8 cellular contexts compared by ENCODE assay signal in genomic region chr10:18140149-18140956, GRCh38. TPM values are rescaled to one million over a fixed set of nuclear protein-coding genes. Genes with fewer than 3 reads are reported as not detected.
DNase-seq lines count a peak whose midpoint lies in the region; ATAC-seq and TF ChIP-seq lines count a peak whose summit lies in the region.

CACNB2 (plus strand) TSS chr10:18140424.

- H3K27me3 ChIP-seq in breast epithelium = peaks cover 0 to 10% of the 10 kb centered on the region in 2 donors
- H3K27me3 ChIP-seq in skeletal muscle tissue (ENCODE audit: control insufficient read depth in 3 of 3, insufficient read depth in 3 of 3, low read length in 3 of 3) = peaks cover 0 to 10% (median 3%) of the 10 kb centered on the region in 3 donors

- POLR2A ChIA-PET in HEK293T (lab: Yijun Ruan, JAX) = no interaction called here
- POLR2A ChIA-PET in naive thymus-derived CD8-positive, alpha-beta T cell (lab: Charles Lee) = no interaction called here

- ATAC-seq in naive thymus-derived CD8-positive, alpha-beta T cell = no peak

- H3K4me1 ChIP-seq in breast epithelium = no peaks in the 10 kb centered on the region
- peaks cover 3 to 11% (median 4%) of the 10 kb centered on the region in 3 donors for H3K4me1 ChIP-seq in skeletal muscle tissue (ENCODE audit: control insufficient read depth in 3 of 3, insufficient read depth in 3 of 3, low read length in 3 of 3)

- no peak for TF ChIP-seq POLR2A in breast epithelium (IDR thresholded peaks at IDR 0.05)

- H3K36me3 ChIP-seq in breast epithelium = no peaks in the 10 kb centered on the region
- H3K36me3 ChIP-seq in skeletal muscle tissue (ENCODE audit: control insufficient read depth in 3 of 3, insufficient read depth in 3 of 3, low read length in 3 of 3) = no peaks in the 10 kb centered on the region

- H3K9me3 ChIP-seq in breast epithelium (no peaks in the 10 kb centered on the region), skeletal muscle tissue (ENCODE audit: control insufficient read depth in 3 of 3, low read length in 3 of 3) (no peaks in the 10 kb centered on the region)

- H3K9me3 Mint-ChIP-seq in naive thymus-derived CD8-positive, alpha-beta T cell = no peaks in the 10 kb centered on the region

- peak within 1 kb of the TSS in 2 of 10 donors; percentile 18 to 36 for H3K4me3 Mint-ChIP-seq in naive thymus-derived CD8-positive, alpha-beta T cell

- H3K36me3 Mint-ChIP-seq in naive thymus-derived CD8-positive, alpha-beta T cell = no peaks in the 10 kb centered on the region

- H3K27ac Mint-ChIP-seq in naive thymus-derived CD8-positive, alpha-beta T cell = peak within 1 kb of the TSS in 1 of 10 donors; percentile 42

- intact Hi-C loops in breast epithelium (cut with DNase I; ENCODE audit: low total_unique reads) = no loop called here

- peaks cover 0 to 4% (median under 1%) of the 10 kb centered on the region in 4 donors for H3K4me1 Mint-ChIP-seq in naive thymus-derived CD8-positive, alpha-beta T cell

- CTCF ChIA-PET in HEK293T (lab: Yijun Ruan, JAX) = no interaction called here

- H3K4me3 ChIP-seq in breast epithelium = peak within 1 kb of the TSS; percentile 58 to 74 (median 61)
- peak within 1 kb of the TSS; percentile 63 to 71 (median 63) for H3K4me3 ChIP-seq in skeletal muscle tissue (ENCODE audit: low read length in 3 of 3)

- DNase-seq in AG08396 (ENCODE audit: low spot score) = peak; percentile 29
- peak; percentile 55 for DNase-seq in HEK293T (ENCODE audit: extremely low spot score)
- DNase-seq in breast epithelium (ENCODE audit: low spot score in 2 of 2) = no peak
- DNase-seq in iPS-NIHi7 (ENCODE audit: extremely low spot score) = peak; percentile 56
- DNase-seq in SKM-1 (lab: John Stamatoyannopoulos, UW; ENCODE audit: unreplicated experiment) = no peak
- DNase-seq in naive thymus-derived CD8-positive, alpha-beta T cell = no peak
- DNase-seq in DMS79 (lab: John Stamatoyannopoulos, UW) = no peak

- TF ChIP-seq CTCF in breast epithelium (IDR thresholded peaks at IDR 0.05) = no peak

- peak within 1 kb of the TSS; percentile 33 to 64 for H3K27ac ChIP-seq in breast epithelium
- H3K27ac ChIP-seq in skeletal muscle tissue (ENCODE audit: low read depth, low read length) = no peak within 1 kb of the TSS

- H3K27me3 Mint-ChIP-seq in naive thymus-derived CD8-positive, alpha-beta T cell = peaks cover 25 to 36% (median 30%) of the 10 kb centered on the region in 5 donors

- H3K9ac ChIP-seq in skeletal muscle tissue (ENCODE audit: low read depth in 1 of 3, low read length in 3 of 3) = peak within 1 kb of the TSS in 2 of 3 donors; percentile 62 to 76

TF ChIP-seq in HEK293T, 16 proteins besides CTCF, POLR2A, EP300 and RAD21:
- TF ChIP-seq FOXK2 (IDR thresholded peaks at IDR 0.05) (no peak), PKNOX1 (IDR thresholded peaks at IDR 0.05) (peak; percentile 49; the same call in 1 of the 2 replicates), L3MBTL2 (conservative IDR thresholded peaks at IDR 0.05) (peak; percentile 71)

RNA-seq across cellular contexts. Expression of gene CACNB2, which starts in this region (rescaled TPM):
- 1 to 10 TPM in 2 of 3 donors, under 1 TPM in 1; 0.48 to 8.9 (median 7.5) TPM for total RNA-seq in breast epithelium
- 4.2 TPM for total RNA-seq in skeletal muscle tissue
- not detected for total RNA-seq in naive thymus-derived CD8-positive, alpha-beta T cell
- polyA plus RNA-seq in naive thymus-derived CD8-positive, alpha-beta T cell = under 1 TPM; 0.13 to 0.27 (median 0.17) TPM

Comparison
In these comparisons a context has a peak if more than half of its experiments do, and no peak if none do; other contexts are left out.
1. DNase-seq: peak in AG08396 (single experiment), HEK293T (single experiment) and iPS-NIHi7 (single experiment); none in breast epithelium (0 of 2), SKM-1 (single experiment), naive thymus-derived CD8-positive, alpha-beta T cell (0 of 10) and DMS79 (single experiment).